8 cellular contexts compared by ENCODE assay signal in genomic region chr5:52798952-52799351, GRCh38. TPM values are rescaled to one million over a fixed set of nuclear protein-coding genes. Genes with fewer than 3 reads are reported as not detected.
DNase-seq lines count a peak whose midpoint lies in the region; ATAC-seq, FAIRE-seq and TF ChIP-seq lines count a peak whose summit lies in the region.

No MANE protein-coding gene starts in this region.

- POLR2A ChIA-PET in AG04450 (lab: Yijun Ruan, JAX) = interaction anchor here (0.8 to 2.5 kb wide), 8 partner anchors 9 to 233 kb away, joined by 3 to 17 read pairs (median 12); partner anchors contain the start of genes ITGA1 and PELO

- peak overlapping the region; percentile 84 to 91 for H3K9ac ChIP-seq in mucosa of rectum (ENCODE audit: low read depth in 1 of 2, low read length in 2 of 2)

- ATAC-seq in HG03108 (IDR thresholded peaks at IDR 0.05; ENCODE audit: unreplicated experiment) = no peak

- H3K4me1 ChIP-seq in breast epithelium (peaks cover 0 to 6% of the 10 kb centered on the region in 2 donors), mucosa of rectum (ENCODE audit: control insufficient read depth in 2 of 2, insufficient read depth in 2 of 2, low read length in 2 of 2) (peaks cover 22 to 32% of the 10 kb centered on the region in 2 donors)

- no peak for FAIRE-seq in GM12892 (lab: Jason Lieb, UNC)

- TF ChIP-seq CTCF in AG04450 (IDR thresholded peaks at IDR 0.05; ENCODE audit: low read depth, low read length) (no peak), breast epithelium (IDR thresholded peaks at IDR 0.05) (no peak), GM13976 (IDR thresholded peaks at IDR 0.05; ENCODE audit: borderline replicate concordance, control extremely low read depth, extremely low read depth, insufficient read depth, missing control alignments) (no peak)

- intact Hi-C loops in breast epithelium (cut with DNase I; ENCODE audit: low total_unique reads) = no loop called here

- no peak for TF ChIP-seq POLR2A in breast epithelium (IDR thresholded peaks at IDR 0.05)
- TF ChIP-seq POLR2A in GM12892 (IDR thresholded peaks at IDR 0.05; ENCODE audit: low read depth, low read length) = no peak

- in situ Hi-C loops in GM13976 (cut with MboI; ENCODE audit: low sequenced_read_pairs, unreplicated experiment) = no loop called here

- CTCF ChIA-PET in AG04450 (lab: Charles Lee) = interaction anchor here (1.2 to 2.0 kb wide), 5 partner anchors 9 to 116 kb away, joined by 3 to 21 read pairs (median 4); partner anchors contain the start of genes ITGA1 and PELO

- no peaks in the 10 kb centered on the region for H3K9me3 ChIP-seq in AG04450 (ENCODE audit: control insufficient read depth, insufficient read depth, low read length)
- no peaks in the 10 kb centered on the region for H3K9me3 ChIP-seq in breast epithelium
- no peaks in the 10 kb centered on the region for H3K9me3 ChIP-seq in mucosa of rectum (ENCODE audit: control insufficient read depth in 2 of 2, low read length in 2 of 2)

- no peaks in the 10 kb centered on the region for H3K36me3 ChIP-seq in breast epithelium
- H3K36me3 ChIP-seq in mucosa of rectum (ENCODE audit: control insufficient read depth in 2 of 2, insufficient read depth in 2 of 2, low read length in 2 of 2) = peaks cover 0 to 4% of the 10 kb centered on the region in 2 donors

- H3K27ac ChIP-seq in AG04450 (ENCODE audit: low read depth, low read length) = peak overlapping the region; percentile 96
- H3K27ac ChIP-seq in breast epithelium = peak overlapping the region; percentile 83 to 91
- peak overlapping the region; percentile 92 for H3K27ac ChIP-seq in mucosa of rectum (ENCODE audit: low read depth in 2 of 2, low read length in 2 of 2)

- no peaks in the 10 kb centered on the region for H3K27me3 ChIP-seq in AG04450 (ENCODE audit: control insufficient read depth, insufficient read depth, low read length)
- no peaks in the 10 kb centered on the region for H3K27me3 ChIP-seq in breast epithelium
- no peaks in the 10 kb centered on the region for H3K27me3 ChIP-seq in mucosa of rectum (ENCODE audit: control insufficient read depth in 2 of 2, insufficient read depth in 2 of 2, low read length in 2 of 2)

- H3K4me3 ChIP-seq in AG04450 (ENCODE audit: low read depth, low read length) (peak overlapping the region; percentile 82), breast epithelium (peak overlapping the region; percentile 56 to 79 (median 71)), mucosa of rectum (ENCODE audit: low read length in 2 of 2) (peak overlapping the region; percentile 94 to 97)
- peak overlapping the region; percentile 95 for H3K4me3 ChIP-seq in Jurkat, Clone E6-1 (ENCODE audit: low read length)

- DNase-seq in AG04450 (ENCODE audit: low read depth, low spot score) = no peak
- DNase-seq in Jurkat, Clone E6-1 (ENCODE audit: low read depth, low spot score) = no peak
- DNase-seq in breast epithelium (ENCODE audit: low spot score in 2 of 2) = no peak
- no peak for DNase-seq in GM13976 (ENCODE audit: low spot score)
- DNase-seq in GM12892 (ENCODE audit: insufficient read length) = no peak
- no peak for DNase-seq in NCI-H2029 (lab: John Stamatoyannopoulos, UW)

RNA-seq across cellular contexts. Expression of gene ITGA1, which starts 11.2 kb away (rescaled TPM):
- polyA plus RNA-seq in AG04450 (2011; rRNA removed) = 136 and 148 TPM in 2 replicates
- polyA minus RNA-seq in AG04450 (2011; rRNA and poly(A)+ RNA removed) = 179 and 290 TPM in 2 replicates
- 1.2 TPM for polyA plus RNA-seq in Jurkat, Clone E6-1 (2012; ENCODE audit: insufficient read depth, insufficient read length)
- 10 to 100 TPM; 26.2 to 49.2 (median 36.6) TPM for total RNA-seq in breast epithelium
- 4.1 TPM for polyA plus RNA-seq in GM12892 (2012; ENCODE audit: missing spikeins)

RNA-seq across cellular contexts. Expression of gene PELO, which starts 11.2 kb away (rescaled TPM):
- polyA plus RNA-seq in AG04450 (2011; rRNA removed) = 49.4 TPM in 2 replicates
- polyA minus RNA-seq in AG04450 (2011; rRNA and poly(A)+ RNA removed) = 62.8 and 85.1 TPM in 2 replicates
- polyA plus RNA-seq in Jurkat, Clone E6-1 (2012; ENCODE audit: insufficient read depth, insufficient read length) = 12.3 TPM
- 10 to 100 TPM; 11.7 to 16.7 (median 12.1) TPM for total RNA-seq in breast epithelium
- 4.4 TPM for polyA plus RNA-seq in GM12892 (2012; ENCODE audit: missing spikeins)
